ENCODE assay signal across 23 cellular contexts in genomic region chr7:27897001-27897400, GRCh38.
DNase-seq lines count a peak whose midpoint lies in the region; ATAC-seq and TF ChIP-seq lines count a peak whose summit lies in the region.
"Had no signal": no experiment of that assay in that cellular context is flagged by ENCODE, and none has a peak within 500 bp of the region (broad histone marks: within the 10 kb centered on the region; RNA-seq: fewer than 3 reads in every experiment).

No MANE protein-coding gene starts in this region.

- H3K4me3 Mint-ChIP-seq in CD8-positive, alpha-beta T cell: no peak overlapping the region
- H3K4me3 Mint-ChIP-seq: dendritic cell treated with granulocyte-macrophage colony-stimulating factor and Interleukin-4, amounts not matched to agents 40 ng/mL and 50 ng/mL, for 4 days; naive thymus-derived CD8-positive, alpha-beta T cell had no signal

- H3K27ac Mint-ChIP-seq in CD8-positive, alpha-beta T cell: no peak overlapping the region
- H3K27ac Mint-ChIP-seq: dendritic cell treated with granulocyte-macrophage colony-stimulating factor and Interleukin-4, amounts not matched to agents 40 ng/mL and 50 ng/mL, for 4 days; naive thymus-derived CD8-positive, alpha-beta T cell had no signal

- no peaks in the 10 kb centered on the region for H3K27me3 Mint-ChIP-seq in CD8-positive, alpha-beta T cell (ENCODE audit: low read depth)
- H3K27me3 Mint-ChIP-seq: dendritic cell treated with granulocyte-macrophage colony-stimulating factor and Interleukin-4, amounts not matched to agents 40 ng/mL and 50 ng/mL, for 4 days; naive thymus-derived CD8-positive, alpha-beta T cell had no signal

- intact Hi-C loops in PC-3 (cut with micrococcal nuclease): no loop called here
- intact Hi-C loops in CD8-positive, alpha-beta T cell (cut with DNase I, micrococcal nuclease): no loop called here

- H3K9me3 Mint-ChIP-seq in CD8-positive, alpha-beta T cell: no peaks in the 10 kb centered on the region
- H3K9me3 Mint-ChIP-seq: dendritic cell treated with granulocyte-macrophage colony-stimulating factor and Interleukin-4, amounts not matched to agents 40 ng/mL and 50 ng/mL, for 4 days; naive thymus-derived CD8-positive, alpha-beta T cell had no signal

- H3K4me1 ChIP-seq in PC-3 (ENCODE audit: insufficient read depth, low read length): peaks cover 7% of the 10 kb centered on the region
- no peaks in the 10 kb centered on the region for H3K4me1 ChIP-seq in fibroblast of lung (ENCODE audit: control insufficient read depth, extremely low read depth, insufficient read depth, low read length)
- peaks cover 16% of the 10 kb centered on the region for H3K4me1 ChIP-seq in CD8-positive, alpha-beta T cell (ENCODE audit: insufficient read depth, low read length)

- POLR2A ChIA-PET in PC-3 (lab: Charles Lee; ENCODE audit: unreplicated experiment): interaction anchor here (0.6 kb wide), 1 partner anchor 12 kb away, joined by 3 read pairs; no protein-coding TSS in a partner anchor
- POLR2A ChIA-PET in CD8-positive, alpha-beta T cell (lab: Charles Lee): interaction anchor here (0.7 kb wide), 1 partner anchor 247 kb away, joined by 3 read pairs; no protein-coding TSS in a partner anchor

- H3K9me2 ChIP-seq in PC-3 (replicated peaks; ENCODE audit: low read length): no peaks in the 10 kb centered on the region

- peaks cover 33% of the 10 kb centered on the region for H3K4me1 Mint-ChIP-seq in CD8-positive, alpha-beta T cell (ENCODE audit: low read depth)

- H3F3A ChIP-seq in PC-3 (ENCODE audit: low read length, unreplicated experiment): no peaks in the 10 kb centered on the region

- H3K36me3 Mint-ChIP-seq in CD8-positive, alpha-beta T cell: peaks cover 14% of the 10 kb centered on the region

- BruUV-seq in PC-3 (replicated peaks; lab: Mats Ljungman, UMichigan): no TSS peak

- H4K20me1 ChIP-seq in PC-3 (ENCODE audit: low read length) (no peaks in the 10 kb centered on the region), fibroblast of lung (ENCODE audit: control insufficient read depth, extremely low read depth, insufficient read depth, low read length) (no peaks in the 10 kb centered on the region)

- ATAC-seq in PC-3: peak; percentile 43; the same call in 1 of the 2 replicates
- no peak for ATAC-seq in CD8-positive, alpha-beta T cell
- ATAC-seq in HG02973 (IDR thresholded peaks at IDR 0.05; ENCODE audit: unreplicated experiment): no peak
- ATAC-seq: esophagus mucosa; GM12878; naive thymus-derived CD8-positive, alpha-beta T cell; SK-N-SH treated with all-trans-retinoic acid at 6 μM for 48 hours had no signal

- H3K27ac ChIP-seq in PC-3 (ENCODE audit: low read length): no peak overlapping the region
- no peak overlapping the region for H3K27ac ChIP-seq in fibroblast of lung (ENCODE audit: insufficient read depth, low read length)
- no peak overlapping the region for H3K27ac ChIP-seq in CD8-positive, alpha-beta T cell (ENCODE audit: low read depth, low read length)
- H3K27ac ChIP-seq: heart right ventricle, HL-60 had no signal

- H2AFZ ChIP-seq in PC-3 (ENCODE audit: low read length) (no peak overlapping the region), fibroblast of lung (ENCODE audit: low read length) (no peak overlapping the region)

- H3K9ac ChIP-seq in PC-3 (ENCODE audit: low read length) (no peak overlapping the region), fibroblast of lung (ENCODE audit: insufficient read depth, low read length) (no peak overlapping the region)

- H3K4me3 ChIP-seq in PC-3 (ENCODE audit: low read length): no peak overlapping the region
- H3K4me3 ChIP-seq in fibroblast of lung (replicated peaks in 1 of 4; ENCODE audit: control extremely low read depth in 1 of 4, insufficient read depth in 1 of 4, low read depth in 3 of 4, low read length in 4 of 4): no peak overlapping the region
- no peak overlapping the region for H3K4me3 ChIP-seq in CD8-positive, alpha-beta T cell (ENCODE audit: low read depth, low read length)
- H3K4me3 ChIP-seq: body of pancreas, GM12878, heart right ventricle had no signal

- H3K36me3 ChIP-seq in PC-3 (ENCODE audit: low read depth, low read length) (no peaks in the 10 kb centered on the region), fibroblast of lung (ENCODE audit: control insufficient read depth, insufficient read depth, low read length) (no peaks in the 10 kb centered on the region)
- no peaks in the 10 kb centered on the region for H3K36me3 ChIP-seq in CD8-positive, alpha-beta T cell (ENCODE audit: insufficient read depth, low read length)

- no peak overlapping the region for H3K4me2 ChIP-seq in PC-3 (ENCODE audit: low read length)
- no peak overlapping the region for H3K4me2 ChIP-seq in fibroblast of lung (ENCODE audit: extremely low read depth, insufficient read depth, low read length)

- TF ChIP-seq CTCF in PC-3 (conservative IDR thresholded peaks at IDR 0.05; ENCODE audit: low read depth, low read length) (no peak), fibroblast of lung (conservative IDR thresholded peaks at IDR 0.05 in 1 of 2, IDR thresholded peaks at IDR 0.05 in 1 of 2; ENCODE audit: low read depth in 1 of 2, low read length in 2 of 2) (no peak)
- no peak for TF ChIP-seq CTCF in CD8-positive, alpha-beta T cell (IDR thresholded peaks at IDR 0.05)

- H3K79me2 ChIP-seq in PC-3 (ENCODE audit: low read length): no peaks in the 10 kb centered on the region
- H3K79me2 ChIP-seq in fibroblast of lung (ENCODE audit: control insufficient read depth, insufficient read depth, low read length): no peaks in the 10 kb centered on the region

- H3K9me3 ChIP-seq in PC-3 (ENCODE audit: low read length): no peaks in the 10 kb centered on the region
- no peaks in the 10 kb centered on the region for H3K9me3 ChIP-seq in fibroblast of lung (ENCODE audit: control insufficient read depth, insufficient read depth, low read depth, low read length)
- H3K9me3 ChIP-seq in CD8-positive, alpha-beta T cell (ENCODE audit: low read length): no peaks in the 10 kb centered on the region
- H3K9me3 ChIP-seq: body of pancreas, heart right ventricle had no signal

- DNase-seq in DMS153 (lab: John Stamatoyannopoulos, UW): peak; percentile 37
- no peak for DNase-seq in PC-3
- DNase-seq in fibroblast of lung (ENCODE audit: low read depth in 2 of 2): peak; percentile 26 to 40
- peak; percentile 42 for DNase-seq in myocyte (ENCODE audit: low read depth)
- DNase-seq in activated CD4-positive, alpha-beta T cell treated with anti-CD3 and anti-CD28 coated beads for 4 hours: no peak
- no peak for DNase-seq in CD8-positive, alpha-beta T cell
- no peak for DNase-seq in NCI-H345 (lab: John Stamatoyannopoulos, UW)
- DNase-seq: activated CD4-positive, alpha-beta T cell treated with anti-CD3 and anti-CD28 coated beads, Interleukin-2, amount 50 U/mL, for 48 hours; activated naive CD4-positive, alpha-beta T cell treated with anti-CD3 and anti-CD28 coated beads, Interleukin-2, amount 50 U/mL, for 16 hours; activated T-cell treated with anti-CD3 and anti-CD28 coated beads, Interleukin-2, amount 50 U/mL, for 1 hour; heart right ventricle; kidney glomerular epithelial cell; naive thymus-derived CD8-positive, alpha-beta T cell; NCI-H1436 treated with DMSO at 0.1 percent for 48 hours; NCI-H524; OCI-M1 had no signal

- H3K27me3 ChIP-seq in PC-3 (ENCODE audit: low read length) (no peaks in the 10 kb centered on the region), fibroblast of lung (ENCODE audit: control insufficient read depth, insufficient read depth, low read length) (no peaks in the 10 kb centered on the region)
- H3K27me3 ChIP-seq in CD8-positive, alpha-beta T cell (ENCODE audit: insufficient read depth, low read length): no peaks in the 10 kb centered on the region
- H3K27me3 ChIP-seq: body of pancreas, heart right ventricle had no signal

- CTCF ChIA-PET in PC-3 (lab: Charles Lee): no interaction called here
- CTCF ChIA-PET in CD8-positive, alpha-beta T cell (lab: Charles Lee): interaction anchor here (1.5 kb wide), 1 partner anchor 11 kb away, joined by 4 read pairs; no protein-coding TSS in a partner anchor

Comparison
In these comparisons a context has a peak if more than half of its experiments do, and no peak if none do; other contexts are left out.
1. DNase-seq: peak in DMS153 (single experiment), fibroblast of lung (2 of 2) and myocyte (single experiment); none in PC-3 (single experiment), activated CD4-positive, alpha-beta T cell treated with anti-CD3 and anti-CD28 coated beads for 4 hours (0 of 2), CD8-positive, alpha-beta T cell (0 of 7) and NCI-H345 (single experiment).